ENCODE assay signal across 1 cellular context in genomic region chr22:29029202-29030000, GRCh38.
TF ChIP-seq lines count a peak whose summit lies in the region.

No MANE protein-coding gene starts in this region.

TF ChIP-seq in HCT116, 20 proteins besides CTCF, POLR2A, EP300 and RAD21 (continued from another document):
- TF ChIP-seq EGR1 (IDR thresholded peaks at IDR 0.05; ENCODE audit: low read depth) = no peak
- TF ChIP-seq MAX (IDR thresholded peaks at IDR 0.05) = no peak
- TF ChIP-seq ZFX (IDR thresholded peaks at IDR 0.05) = no peak
- no peak for TF ChIP-seq YY1 (IDR thresholded peaks at IDR 0.05; ENCODE audit: extremely low read depth, insufficient replicate concordance, low read depth, low read length)
- TF ChIP-seq SIN3A (IDR thresholded peaks at IDR 0.05; ENCODE audit: low read depth) = no peak
- no peak for TF ChIP-seq ZBTB33 (IDR thresholded peaks at IDR 0.05; ENCODE audit: extremely low read depth, insufficient replicate concordance, low read length)
- TF ChIP-seq JUND (IDR thresholded peaks at IDR 0.05) = no peak
- no peak for TF ChIP-seq FOSL1 (IDR thresholded peaks at IDR 0.05; ENCODE audit: low read depth)
- TF ChIP-seq POLR2AphosphoS5 (IDR thresholded peaks at IDR 0.05; ENCODE audit: low read depth, low read length) = no peak
- no peak for TF ChIP-seq CBX3 (IDR thresholded peaks at IDR 0.05; ENCODE audit: low read depth)
- no peak for TF ChIP-seq EZH2 (IDR thresholded peaks at IDR 0.05)
- no peak for TF ChIP-seq CEBPB (IDR thresholded peaks at IDR 0.05; ENCODE audit: low read depth)
- TF ChIP-seq, protein P1, sequence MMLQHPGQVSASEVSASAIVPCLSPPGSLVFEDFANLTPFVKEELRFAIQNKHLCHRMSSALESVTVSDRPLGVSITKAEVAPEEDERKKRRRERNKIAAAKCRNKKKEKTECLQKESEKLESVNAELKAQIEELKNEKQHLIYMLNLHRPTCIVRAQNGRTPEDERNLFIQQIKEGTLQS (IDR thresholded peaks at IDR 0.05) = no peak
TF ChIP-seq in HCT116: peak in this region for 0.
